Comparison of ENCODE assay signal across 8 cellular contexts in genomic region chr7:35072950-35073827, GRCh38.
DNase-seq lines count a peak whose midpoint lies in the region; ATAC-seq and TF ChIP-seq lines count a peak whose summit lies in the region.
"Not testable (repeated sequence)": the region's sequence is repeated elsewhere in the genome, so short reads cannot be mapped to it uniquely, and the experiment has no call there.

No MANE protein-coding gene starts in this region.

- ATAC-seq in GM18505 (IDR thresholded peaks at IDR 0.05; ENCODE audit: unreplicated experiment), result peak; percentile 63
- peak; percentile 75 for ATAC-seq in HG03354 (IDR thresholded peaks at IDR 0.05; ENCODE audit: poor library complexity, severe bottlenecking, unreplicated experiment)

- not testable (repeated sequence) for H3K4me3 Mint-ChIP-seq in nephron

- not testable (repeated sequence) for H3K27me3 Mint-ChIP-seq in nephron (ENCODE audit: low read depth)

- peak; percentile 27 to 39 for DNase-seq in AML-193 (lab: John Stamatoyannopoulos, UW)
- peak; percentile 38 for DNase-seq in NCI-H1694 (lab: John Stamatoyannopoulos, UW)
- peak; percentile 5 for DNase-seq in RPMI8226
- peak; percentile 8 for DNase-seq in astrocyte of the hippocampus (ENCODE audit: low read depth, low spot score)
- DNase-seq in glomerular visceral epithelial cell (ENCODE audit: extremely low spot score), result peak; percentile 46

- H3K4me1 Mint-ChIP-seq in nephron, result not testable (repeated sequence)

- not testable (repeated sequence) for TF ChIP-seq POLR2A in GM18505 (IDR thresholded peaks at IDR 0.05; ENCODE audit: borderline replicate concordance, extremely low read depth, insufficient read depth, insufficient read length)

- peak; percentile 26 to 49 (median 29) for TF ChIP-seq CTCF in nephron (IDR thresholded peaks at IDR 0.05; ENCODE audit: unreplicated experiment in 3 of 3)

- not testable (repeated sequence) for H3K36me3 Mint-ChIP-seq in nephron (ENCODE audit: low read depth)

- H3K9me3 Mint-ChIP-seq in nephron, result not testable (repeated sequence)

- not testable (repeated sequence) for H3K27ac Mint-ChIP-seq in nephron

Comparison
In these comparisons a context has a peak if more than half of its experiments do, and no peak if none do; other contexts are left out.
1. Peak in every context shown above with its lines: DNase-seq and ATAC-seq.